Comparison of ENCODE assay signal across 18 cellular contexts in genomic region chr2:103898561-103898960, GRCh38.
DNase-seq lines count a peak whose midpoint lies in the region; ATAC-seq, FAIRE-seq and TF ChIP-seq lines count a peak whose summit lies in the region.
"Had no signal": no experiment of that assay in that cellular context is flagged by ENCODE, and none has a peak within 500 bp of the region (broad histone marks: within the 10 kb centered on the region; RNA-seq: fewer than 3 reads in every experiment).

No MANE protein-coding gene starts in this region.

- H3K4me1 ChIP-seq in foreskin keratinocyte: no peaks in the 10 kb centered on the region
- H3K4me1 ChIP-seq: A549, BE2C had no signal

- DNase-seq in NCI-H226: peak; percentile 82
- peak; percentile 8 for DNase-seq in iris pigment epithelial cell (ENCODE audit: low read depth)
- DNase-seq in HK-2 (ENCODE audit: unreplicated experiment): no peak
- DNase-seq in central memory CD4-positive, alpha-beta T cell: no peak
- no peak for DNase-seq in foreskin keratinocyte
- no peak for DNase-seq in GM19238 (ENCODE audit: insufficient read length, low spot score)
- DNase-seq: BE2C; CD4-positive, alpha-beta memory T cell; DMS153; DMS79 treated with DMSO at 0.1 percent for 48 hours; GF-D8; GM23248; H7; IMR-90 had no signal

- H3K27ac ChIP-seq in foreskin keratinocyte: no peak overlapping the region
- H3K27ac ChIP-seq: A549, C4-2B, GM23248 had no signal

- no peak for ATAC-seq in foreskin keratinocyte
- ATAC-seq: A549 had no signal

- peak; percentile 58 for FAIRE-seq in TTC549 (lab: Jason Lieb, UNC)
- FAIRE-seq: A549, D721Med had no signal

- TF ChIP-seq CTCF in foreskin keratinocyte (conservative IDR thresholded peaks at IDR 0.05): no peak

- H3K27me3 ChIP-seq in foreskin keratinocyte: no peaks in the 10 kb centered on the region
- H3K27me3 ChIP-seq: BE2C had no signal

Comparison
In these comparisons a context has a peak if more than half of its experiments do, and no peak if none do; other contexts are left out.
1. DNase-seq: peak in NCI-H226 (single experiment) and iris pigment epithelial cell (single experiment); none in HK-2 (single experiment), central memory CD4-positive, alpha-beta T cell (single experiment), foreskin keratinocyte (0 of 2) and GM19238 (single experiment).